ENCODE assay signal across 11 cellular contexts in genomic region chr4:182306792-182307507, GRCh38.
DNase-seq lines count a peak whose midpoint lies in the region; ATAC-seq and TF ChIP-seq lines count a peak whose summit lies in the region.
"Had no signal": no experiment of that assay in that cellular context is flagged by ENCODE, and none has a peak within 500 bp of the region (broad histone marks: within the 10 kb centered on the region; RNA-seq: fewer than 3 reads in every experiment).

No MANE protein-coding gene starts in this region.

- peaks cover 18% of the 10 kb centered on the region for H3K4me1 ChIP-seq in adipocyte (ENCODE audit: control insufficient read depth, insufficient read depth, low read length)

- ATAC-seq in GM18858 (IDR thresholded peaks at IDR 0.05; ENCODE audit: unreplicated experiment) = no peak

- no peaks in the 10 kb centered on the region for H3K27me3 ChIP-seq in adipocyte (replicated peaks; ENCODE audit: control insufficient read depth, insufficient read depth, low read length)

- no peak overlapping the region for H3K9ac ChIP-seq in adipocyte (ENCODE audit: low read length)

- no peaks in the 10 kb centered on the region for H3K36me3 ChIP-seq in adipocyte (ENCODE audit: control insufficient read depth, insufficient read depth, low read length, severe bottlenecking)

- H3K4me3 ChIP-seq in GM12875 (ENCODE audit: low read depth, low read length) (no peak overlapping the region), adipocyte (ENCODE audit: low read length) (no peak overlapping the region)

- TF ChIP-seq CTCF in GM12875 (IDR thresholded peaks at IDR 0.05; ENCODE audit: borderline replicate concordance, insufficient read depth, low read depth, low read length) = 0 out of 2 replicates have a peak, but pooled peaks have one; percentile 9

- H3K9me3 ChIP-seq in adipocyte (ENCODE audit: control insufficient read depth, low read length) = no peaks in the 10 kb centered on the region

- peak; percentile 50 for DNase-seq in NCI-H1436 treated with DMSO at 0.1 percent for 48 hours (lab: John Stamatoyannopoulos, UW)
- DNase-seq in adipocyte (ENCODE audit: low read depth) = peak; percentile 90
- peak; percentile 87 for DNase-seq in myocyte (ENCODE audit: low read depth)
- DNase-seq in T-helper 9 cell = no peak
- no peak for DNase-seq in cortex of kidney (lab: John Stamatoyannopoulos, UW)
- DNase-seq in NCI-H345 treated with DMSO at 0.1 percent for 48 hours (lab: John Stamatoyannopoulos, UW; ENCODE audit: unreplicated experiment) = no peak
- DNase-seq: activated CD4-positive, CD25-positive, alpha-beta regulatory T cell treated with anti-CD3 and anti-CD28 coated beads, Interleukin-2, amount 50 U/mL, for 72 hours; activated gamma-delta T cell; GF-D8 had no signal

Comparison
In these comparisons a context has a peak if more than half of its experiments do, and no peak if none do; other contexts are left out.
1. DNase-seq: peak in NCI-H1436 treated with DMSO at 0.1 percent for 48 hours (single experiment), adipocyte (single experiment) and myocyte (single experiment); none in T-helper 9 cell (single experiment), cortex of kidney (single experiment) and NCI-H345 treated with DMSO at 0.1 percent for 48 hours (single experiment).